In genomic region chr12:2057041-2057792, GRCh38 we compare ENCODE assay signal across 9 cellular contexts. TPM values are rescaled to one million over a fixed set of nuclear protein-coding genes. Genes with fewer than 3 reads are reported as not detected.
DNase-seq lines count a peak whose midpoint lies in the region; ATAC-seq and TF ChIP-seq lines count a peak whose summit lies in the region.
"Had no signal": no experiment of that assay in that cellular context is flagged by ENCODE, and none has a peak within 500 bp of the region (broad histone marks: within the 10 kb centered on the region; RNA-seq: fewer than 3 reads in every experiment).

No MANE protein-coding gene starts in this region.

- no peak overlapping the region for H3K27ac ChIP-seq in OCI-LY7 (ENCODE audit: low read depth, low read length, poor library complexity, severe bottlenecking)
- H3K27ac ChIP-seq in breast epithelium = peak overlapping the region; percentile 14 to 61

- H3K4me3 ChIP-seq in OCI-LY7 (ENCODE audit: low read depth, low read length, poor library complexity, severe bottlenecking) (no peak overlapping the region), breast epithelium (peak overlapping the region in 1 of 3 donors; percentile 39)

- no peak for TF ChIP-seq POLR2A in breast epithelium (IDR thresholded peaks at IDR 0.05)

- H3K9me2 ChIP-seq in OCI-LY7 (ENCODE audit: insufficient read depth, low read length) = no peaks in the 10 kb centered on the region

- no peaks in the 10 kb centered on the region for H3K9me3 Mint-ChIP-seq in stimulated activated effector memory CD8-positive, alpha-beta T cell treated with anti-CD3 and anti-CD28 coated beads, Interleukin-12 subunit alpha, Interleukin-12 subunit beta, amount 100 ng/mL, for 72 hours
- H3K9me3 Mint-ChIP-seq: natural killer cell treated with Interleukin-12 subunit alpha and Interleukin-12 subunit beta and Interleukin-15 and Interleukin-18, amount 100 ng/mL, for 72 hours had no signal

- CTCF ChIA-PET in OCI-LY7 (lab: Charles Lee; ENCODE audit: unreplicated experiment) = interaction anchor here (0.6 to 1.0 kb wide), 3 partner anchors 225 to 662 kb away, joined by 3 read pairs; no protein-coding TSS in a partner anchor

- intact Hi-C loops in OCI-LY7 (cut with micrococcal nuclease; ENCODE audit: unreplicated experiment) (loop anchor here (1.0 to 2.0 kb wide), 3 partner anchors 227 to 526 kb away; no protein-coding TSS in a partner anchor), breast epithelium (cut with DNase I; ENCODE audit: low total_unique reads) (no loop called here)

- peak; percentile 59 for DNase-seq in COLO668 (lab: John Stamatoyannopoulos, UW; ENCODE audit: unreplicated experiment)
- peak; percentile 48 for DNase-seq in HK-2 (ENCODE audit: unreplicated experiment)
- peak; percentile 78 for DNase-seq in OCI-LY7 (ENCODE audit: low spot score)
- peak in 1 of 2 donors; percentile 36 for DNase-seq in breast epithelium (ENCODE audit: low spot score in 2 of 2)
- peak; percentile 49 for DNase-seq in kidney tubule cell (ENCODE audit: low spot score)
- peak; percentile 36 to 71 for DNase-seq in stimulated activated effector memory CD8-positive, alpha-beta T cell treated with anti-CD3 and anti-CD28 coated beads, Interleukin-12 subunit alpha, Interleukin-12 subunit beta, amount 100 ng/mL, for 72 hours (ENCODE audit: low spot score in 2 of 2)

- no peaks in the 10 kb centered on the region for H3K9me3 ChIP-seq in OCI-LY7 (ENCODE audit: low read length)
- H3K9me3 ChIP-seq in breast epithelium = no peaks in the 10 kb centered on the region

- no peaks in the 10 kb centered on the region for H3K4me1 ChIP-seq in OCI-LY7 (ENCODE audit: insufficient read depth, low read length, poor library complexity, severe bottlenecking)
- H3K4me1 ChIP-seq in breast epithelium = peaks cover 0 to 3% of the 10 kb centered on the region in 2 donors

- TF ChIP-seq CTCF in OCI-LY7 (conservative IDR thresholded peaks at IDR 0.05; ENCODE audit: low read length) (peak; percentile 93), breast epithelium (IDR thresholded peaks at IDR 0.05) (peak; percentile 42 to 60 (median 49))

- no peaks in the 10 kb centered on the region for H3K79me2 ChIP-seq in OCI-LY7 (ENCODE audit: insufficient read depth, low read depth, low read length)

- H3K36me3 ChIP-seq in OCI-LY7 (ENCODE audit: insufficient read depth, low read length) (no peaks in the 10 kb centered on the region), breast epithelium (no peaks in the 10 kb centered on the region)

- POLR2A ChIA-PET in OCI-LY7 (lab: Charles Lee) = interaction anchor here (2.0 kb wide), 1 partner anchor 18 kb away, joined by 4 read pairs; no protein-coding TSS in a partner anchor

- ATAC-seq in stimulated activated effector memory CD8-positive, alpha-beta T cell treated with anti-CD3 and anti-CD28 coated beads, Interleukin-12 subunit alpha, Interleukin-12 subunit beta, amount 100 ng/mL, for 72 hours = no peak
- ATAC-seq in GM19463 (IDR thresholded peaks at IDR 0.05; ENCODE audit: unreplicated experiment) = no peak
- ATAC-seq in HG03460 (IDR thresholded peaks at IDR 0.05; ENCODE audit: unreplicated experiment) = no peak

- H3K4me1 Mint-ChIP-seq in stimulated activated effector memory CD8-positive, alpha-beta T cell treated with anti-CD3 and anti-CD28 coated beads, Interleukin-12 subunit alpha, Interleukin-12 subunit beta, amount 100 ng/mL, for 72 hours = peaks cover 9% of the 10 kb centered on the region

- BruUV-seq in OCI-LY7 (replicated peaks; lab: Mats Ljungman, UMichigan) = no TSS peak

- H2AFZ ChIP-seq in OCI-LY7 (ENCODE audit: low read length) = no peak overlapping the region

- no peak overlapping the region for H3K4me2 ChIP-seq in OCI-LY7 (ENCODE audit: low read length)

- H3K27me3 ChIP-seq in breast epithelium = peaks cover 0 to 8% of the 10 kb centered on the region in 2 donors

- no peak overlapping the region for H3K27ac Mint-ChIP-seq in stimulated activated effector memory CD8-positive, alpha-beta T cell treated with anti-CD3 and anti-CD28 coated beads, Interleukin-12 subunit alpha, Interleukin-12 subunit beta, amount 100 ng/mL, for 72 hours
- H3K27ac Mint-ChIP-seq: natural killer cell treated with Interleukin-12 subunit alpha and Interleukin-12 subunit beta and Interleukin-15 and Interleukin-18, amount 100 ng/mL, for 72 hours had no signal

- no peaks in the 10 kb centered on the region for H3K36me3 Mint-ChIP-seq in stimulated activated effector memory CD8-positive, alpha-beta T cell treated with anti-CD3 and anti-CD28 coated beads, Interleukin-12 subunit alpha, Interleukin-12 subunit beta, amount 100 ng/mL, for 72 hours
- H3K36me3 Mint-ChIP-seq: natural killer cell treated with Interleukin-12 subunit alpha and Interleukin-12 subunit beta and Interleukin-15 and Interleukin-18, amount 100 ng/mL, for 72 hours had no signal

- no peak overlapping the region for H3K4me3 Mint-ChIP-seq in stimulated activated effector memory CD8-positive, alpha-beta T cell treated with anti-CD3 and anti-CD28 coated beads, Interleukin-12 subunit alpha, Interleukin-12 subunit beta, amount 100 ng/mL, for 72 hours
- H3K4me3 Mint-ChIP-seq: natural killer cell treated with Interleukin-12 subunit alpha and Interleukin-12 subunit beta and Interleukin-15 and Interleukin-18, amount 100 ng/mL, for 72 hours had no signal

- H4K20me1 ChIP-seq in OCI-LY7 (ENCODE audit: insufficient read depth, low read length) = no peaks in the 10 kb centered on the region

RNA-seq across cellular contexts. Expression of gene CACNA1C, which starts 4.4 kb away (rescaled TPM):
- total RNA-seq in OCI-LY7 (2014; rRNA removed; shearing (Covaris generic)) = 0.21 and 0.69 TPM in 2 replicates
- 1.3 and 1.4 TPM in 2 replicates for total RNA-seq in OCI-LY7 (2022)
- 10 to 100 TPM in 1 of 3 donors, 1 to 10 TPM in 2; 2.6 to 11.8 (median 9.5) TPM for total RNA-seq in breast epithelium

RNA-seq across cellular contexts. Expression of gene DCP1B, which starts 53.0 kb away (rescaled TPM):
- 10.3 and 15.5 TPM in 2 replicates for total RNA-seq in OCI-LY7 (2014; rRNA removed; shearing (Covaris generic))
- 14.2 and 16.9 TPM in 2 replicates for total RNA-seq in OCI-LY7 (2022)
- total RNA-seq in breast epithelium = 10 to 100 TPM; 12.2 to 20.8 (median 18.0) TPM
